ENCODE assay signal across 8 cellular contexts in the genomic region with DNA sequence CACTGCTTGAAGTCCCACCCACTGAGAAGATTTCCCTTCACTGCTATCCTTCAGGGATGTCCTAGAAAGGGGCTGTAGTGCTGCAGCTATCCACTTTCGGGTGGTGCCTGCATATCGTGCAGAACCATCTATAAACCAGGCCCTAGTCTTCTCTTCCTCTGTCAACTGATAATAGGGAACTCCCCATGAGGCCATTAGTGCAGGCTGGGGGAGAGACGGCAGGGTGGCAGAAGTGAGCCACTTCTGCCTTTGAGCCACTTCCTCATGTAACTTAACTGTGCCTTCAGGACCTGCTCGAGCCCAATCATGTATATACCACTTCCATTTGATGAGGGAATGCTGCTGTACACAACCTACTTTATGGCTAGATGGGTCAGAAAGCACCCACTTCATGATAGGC. TPM values are rescaled to one million over a fixed set of nuclear protein-coding genes. Genes with fewer than 3 reads are reported as not detected.
A peak's percentile ranks its signal among the peaks of the same experiment; 100 is the strongest.
DNase-seq lines count a peak whose midpoint lies in the region; ATAC-seq, FAIRE-seq and TF ChIP-seq lines count a peak whose summit lies in the region.
"Not testable (repeated sequence)": the region's sequence is repeated elsewhere in the genome, so short reads cannot be mapped to it uniquely, and the experiment has no call there.

No MANE protein-coding gene starts in this region.

- peaks cover 14% of the 10 kb centered on the region for H3K36me3 ChIP-seq in OCI-LY3 (replicated peaks; ENCODE audit: low read depth, low read length)
- peaks cover 0 to 51% (median 3%) of the 10 kb centered on the region in 6 donors for H3K36me3 ChIP-seq in spleen

- peaks cover 77% of the 10 kb centered on the region for H3K79me2 ChIP-seq in OCI-LY3 (ENCODE audit: low read length)

- H3K27ac ChIP-seq in OCI-LY3 (ENCODE audit: low read length), result peak overlapping the region; percentile 56
- H3K27ac ChIP-seq in spleen, result peak overlapping the region in 6 of 8 donors; percentile 5 to 75 (median 51)

- TF ChIP-seq CTCF in OCI-LY3 (IDR thresholded peaks at IDR 0.05; ENCODE audit: low read depth, low read length) (peak; percentile 37), spleen (IDR thresholded peaks at IDR 0.05 in 8 of 11, conservative IDR thresholded peaks at IDR 0.05 in 3 of 11) (peak in 3 of 11 experiments; percentile 37 to 43 (median 39))

- H3K4me3 Mint-ChIP-seq in effector memory CD8-positive, alpha-beta T cell, result not testable (repeated sequence)

- peaks cover 3 to 13% of the 10 kb centered on the region in 2 donors for H3K9me3 Mint-ChIP-seq in effector memory CD8-positive, alpha-beta T cell

- not testable (repeated sequence) for H3K4me1 ChIP-seq in OCI-LY3 (ENCODE audit: low read length)
- peaks cover 0 to 20% (median 9%) of the 10 kb centered on the region in 6 donors for H3K4me1 ChIP-seq in spleen

- H2AFZ ChIP-seq in OCI-LY3 (ENCODE audit: low read depth, low read length), result not testable (repeated sequence)

- peaks cover 7 to 24% of the 10 kb centered on the region in 2 donors for H3K4me1 Mint-ChIP-seq in effector memory CD8-positive, alpha-beta T cell (ENCODE audit: low read depth in 2 of 2)

- H3K4me3 ChIP-seq in OCI-LY3 (ENCODE audit: low read length), result peak overlapping the region; percentile 26; the same call in 1 of the 2 replicates
- not testable (repeated sequence) for H3K4me3 ChIP-seq in spleen

- not testable (repeated sequence) for TF ChIP-seq POLR2A in GM12891 (IDR thresholded peaks at IDR 0.05; ENCODE audit: low read depth, low read length); spleen (IDR thresholded peaks at IDR 0.05)

- not testable (repeated sequence) for H3K27me3 Mint-ChIP-seq in effector memory CD8-positive, alpha-beta T cell

- H3K9me3 ChIP-seq in OCI-LY3 (ENCODE audit: insufficient read depth, low read length), result not testable (repeated sequence)
- H3K9me3 ChIP-seq in spleen, result peaks cover 0 to 26% (median 16%) of the 10 kb centered on the region in 8 donors

- DNase-seq in GM12891 (ENCODE audit: insufficient read length, low spot score); effector memory CD8-positive, alpha-beta T cell: not testable (repeated sequence)
- DNase-seq in spleen, result peak; percentile 90

- 31 to 52% (median 45%) methylated on average over 4 of the region's 4 CpGs for WGBS in spleen, 5 donors

- H3K9ac ChIP-seq in OCI-LY3 (ENCODE audit: low read length), result not testable (repeated sequence)

- H3K27ac Mint-ChIP-seq in effector memory CD8-positive, alpha-beta T cell, result not testable (repeated sequence)

- FAIRE-seq in GM12891 (lab: Jason Lieb, UNC), result peak; percentile 65

- H3K4me2 ChIP-seq in OCI-LY3 (ENCODE audit: low read length), result peak overlapping the region; percentile 66

- ATAC-seq in GM19043 (IDR thresholded peaks at IDR 0.05; ENCODE audit: low read depth, unreplicated experiment) (peak; percentile 99), GM21576 (IDR thresholded peaks at IDR 0.05; ENCODE audit: unreplicated experiment) (peak; percentile 100), HG02981 (IDR thresholded peaks at IDR 0.05; ENCODE audit: unreplicated experiment) (peak; percentile 97), HG03460 (IDR thresholded peaks at IDR 0.05; ENCODE audit: unreplicated experiment) (peak; percentile 100)
- ATAC-seq in effector memory CD8-positive, alpha-beta T cell (replicated peaks), result peak; percentile 43

- intact Hi-C loops in spleen (cut with DNase I; ENCODE audit: low total_unique reads), result not testable (repeated sequence)

- H4K20me1 ChIP-seq in OCI-LY3 (ENCODE audit: insufficient read depth, low read length), result peaks cover 61% of the 10 kb centered on the region

- H3K36me3 Mint-ChIP-seq in effector memory CD8-positive, alpha-beta T cell (ENCODE audit: insufficient read depth), result not testable (repeated sequence)

- not testable (repeated sequence) for H3K27me3 ChIP-seq in OCI-LY3 (ENCODE audit: low read depth, low read length); spleen (replicated peaks in 1 of 7)

TF ChIP-seq in GM12891, 5 proteins besides CTCF, POLR2A, EP300 and RAD21:
- TF ChIP-seq SPI1 (IDR thresholded peaks at IDR 0.05; ENCODE audit: low read depth, low read length), result peak; percentile 82

RNA-seq across cellular contexts. Expression of gene MANBA, which starts 17.4 kb away (rescaled TPM):
- 18.9 TPM for polyA plus RNA-seq in GM12891 (2012; ENCODE audit: low read depth, missing spikeins)
- total RNA-seq in spleen, result 100 to 1,000 TPM in 1 of 7 donors, 10 to 100 TPM in 6; 42.9 to 112 (median 57.7) TPM
- polyA plus RNA-seq in spleen, result 10 to 100 TPM; 15.7 to 37.1 (median 25.9) TPM

Comparison
In these comparisons a context has a peak if more than half of its experiments do, and no peak if none do; other contexts are left out.
1. ATAC-seq: peak in every context shown above with its lines; median percentile 100 in GM21576; 100 in HG03460; 99 in GM19043; 97 in HG02981; 43 in effector memory CD8-positive, alpha-beta T cell.